16 cellular contexts compared by ENCODE assay signal in genomic region chr6:136191606-136192005, GRCh38.
"Had no signal": no experiment of that assay in that cellular context is flagged by ENCODE, and none has a peak within 500 bp of the region (broad histone marks: within the 10 kb centered on the region; RNA-seq: fewer than 3 reads in every experiment).

No MANE protein-coding gene starts in this region.

- H3K4me1 ChIP-seq: right atrium auricular region, sigmoid colon had no signal

- H3K4me1 Mint-ChIP-seq: stimulated activated naive CD8-positive, alpha-beta T cell treated with anti-CD3 and anti-CD28 coated beads, Interleukin-15, amount 100 ng/mL, for 72 hours had no signal

- H3K36me3 Mint-ChIP-seq: natural killer cell treated with Interleukin-12 subunit alpha and Interleukin-12 subunit beta and Interleukin-15 and Interleukin-18, amount 100 ng/mL, for 72 hours had no signal

- DNase-seq: cortex of kidney; dorsolateral prefrontal cortex; effector CD8-positive, alpha-beta T cell; foreskin melanocyte; mammary epithelial cell; sigmoid colon; stimulated activated CD4-positive, alpha-beta T cell treated with anti-CD3 and anti-CD28 coated beads, Interleukin-2, amount 100 ng/mL, for 24 hours; stimulated activated CD4-positive, alpha-beta T cell treated with anti-CD3 and anti-CD28 coated beads, Interleukin-4, amount 100 ng/mL, for 4 hours; stimulated activated naive B cell treated with anti-CD40 and anti-IgM and Interleukin-4, amounts not matched to agents 10 μg/mL and 1 μg/mL and 100 μg/mL, for 72 hours; stimulated activated naive CD8-positive, alpha-beta T cell treated with anti-CD3 and anti-CD28 coated beads, Interleukin-15, amount 100 ng/mL, for 72 hours; transverse colon had no signal

- H2AFZ ChIP-seq: hepatocyte had no signal

- H3K9me3 ChIP-seq: right atrium auricular region, sigmoid colon, thoracic aorta, transverse colon had no signal

- H3K27ac Mint-ChIP-seq: natural killer cell treated with Interleukin-12 subunit alpha and Interleukin-12 subunit beta and Interleukin-15 and Interleukin-18, amount 100 ng/mL, for 72 hours; stimulated activated naive B cell treated with anti-CD40 and anti-IgM and Interleukin-4, amounts not matched to agents 10 μg/mL and 1 μg/mL and 100 μg/mL, for 72 hours; stimulated activated naive CD8-positive, alpha-beta T cell treated with anti-CD3 and anti-CD28 coated beads, Interleukin-15, amount 100 ng/mL, for 72 hours had no signal

- H3K4me3 Mint-ChIP-seq: natural killer cell treated with Interleukin-12 subunit alpha and Interleukin-12 subunit beta and Interleukin-15 and Interleukin-18, amount 100 ng/mL, for 72 hours; stimulated activated naive B cell treated with anti-CD40 and anti-IgM and Interleukin-4, amounts not matched to agents 10 μg/mL and 1 μg/mL and 100 μg/mL, for 72 hours; stimulated activated naive CD8-positive, alpha-beta T cell treated with anti-CD3 and anti-CD28 coated beads, Interleukin-15, amount 100 ng/mL, for 72 hours had no signal

- H3K36me3 ChIP-seq: thoracic aorta, transverse colon had no signal

- H3K9me3 Mint-ChIP-seq: natural killer cell treated with Interleukin-12 subunit alpha and Interleukin-12 subunit beta and Interleukin-15 and Interleukin-18, amount 100 ng/mL, for 72 hours; stimulated activated naive B cell treated with anti-CD40 and anti-IgM and Interleukin-4, amounts not matched to agents 10 μg/mL and 1 μg/mL and 100 μg/mL, for 72 hours; stimulated activated naive CD8-positive, alpha-beta T cell treated with anti-CD3 and anti-CD28 coated beads, Interleukin-15, amount 100 ng/mL, for 72 hours had no signal

- H3K27me3 Mint-ChIP-seq: stimulated activated naive B cell treated with anti-CD40 and anti-IgM and Interleukin-4, amounts not matched to agents 10 μg/mL and 1 μg/mL and 100 μg/mL, for 72 hours; stimulated activated naive CD8-positive, alpha-beta T cell treated with anti-CD3 and anti-CD28 coated beads, Interleukin-15, amount 100 ng/mL, for 72 hours had no signal

- H3K27ac ChIP-seq: dorsolateral prefrontal cortex, hepatocyte, right atrium auricular region, sigmoid colon, skin epidermis, thoracic aorta, transverse colon had no signal

- H3K4me2 ChIP-seq: hepatocyte had no signal

- H3K4me3 ChIP-seq: dorsolateral prefrontal cortex, hepatocyte, right atrium auricular region, sigmoid colon, skin epidermis, thoracic aorta, transverse colon had no signal

- H3K27me3 ChIP-seq: dorsolateral prefrontal cortex, hepatocyte, right atrium auricular region, sigmoid colon, transverse colon had no signal
